8 cellular contexts compared by ENCODE assay signal in genomic region chr9:126702501-126703329, GRCh38.
DNase-seq lines count a peak whose midpoint lies in the region; ATAC-seq and TF ChIP-seq lines count a peak whose summit lies in the region.

No MANE protein-coding gene starts in this region.

- no peak overlapping the region for H3K23ac ChIP-seq in mesendoderm (ENCODE audit: low read length)

- no peak overlapping the region for H3K9ac ChIP-seq in mesendoderm (ENCODE audit: low read length)

- H3K36me3 ChIP-seq in body of pancreas (replicated peaks in 1 of 2; ENCODE audit: insufficient read depth in 1 of 2, low read depth in 2 of 2) (no peaks in the 10 kb centered on the region), mesendoderm (ENCODE audit: control insufficient read depth, insufficient read depth, low read length) (no peaks in the 10 kb centered on the region)

- H3K56ac ChIP-seq in mesendoderm (ENCODE audit: low read length): no peak overlapping the region

- no peak overlapping the region for H2BK5ac ChIP-seq in mesendoderm (ENCODE audit: low read length)

- no peak overlapping the region for H2BK15ac ChIP-seq in mesendoderm (replicated peaks; ENCODE audit: low read depth)

- H4K5ac ChIP-seq in mesendoderm (ENCODE audit: low read length): no peak overlapping the region

- intact Hi-C loops in body of pancreas (cut with DNase I): loop anchor here (5.0 kb wide), 1 partner anchor 80 kb away; no protein-coding TSS in a partner anchor

- H3K4me2 ChIP-seq in mesendoderm (ENCODE audit: low read length): no peak overlapping the region

- DNase-seq in ELF-1 (ENCODE audit: low read depth, low spot score) (peak; percentile 87), NCI-H748 treated with DMSO at 0.1 percent for 48 hours (lab: John Stamatoyannopoulos, UW) (peak; percentile 3), body of pancreas (peak in 1 of 4 donors; percentile 13), mesendoderm (peak; percentile 34), NCI-H446 treated with DMSO at 0.1 percent for 48 hours (lab: John Stamatoyannopoulos, UW) (no peak)

- H3K18ac ChIP-seq in mesendoderm (ENCODE audit: low read length): no peak overlapping the region

- no peaks in the 10 kb centered on the region for H3K79me1 ChIP-seq in mesendoderm (ENCODE audit: low read length)

- ATAC-seq in body of pancreas (no peak), HG03378 (IDR thresholded peaks at IDR 0.05; ENCODE audit: unreplicated experiment) (no peak), HG02642 (IDR thresholded peaks at IDR 0.05; ENCODE audit: poor library complexity, unreplicated experiment) (no peak), GM21390 (IDR thresholded peaks at IDR 0.05; ENCODE audit: unreplicated experiment) (no peak)

- TF ChIP-seq POLR2A in body of pancreas (IDR thresholded peaks at IDR 0.05): no peak

- H3K4me3 ChIP-seq in body of pancreas: no peak overlapping the region
- no peak overlapping the region for H3K4me3 ChIP-seq in mesendoderm (ENCODE audit: low read length)

- H3K4ac ChIP-seq in mesendoderm (ENCODE audit: low read depth, low read length): no peak overlapping the region

- no peak overlapping the region for H2BK120ac ChIP-seq in mesendoderm (ENCODE audit: low read depth, low read length)

- 3 to 23% methylated on average over 12 to 22 of the region's 22 CpGs for WGBS in body of pancreas, 2 donors
- WGBS in mesendoderm (ENCODE audit: extremely low coverage, insufficient coverage, low lambda C conversion rate): no CpG with 5 or more reads among the region's 22 CpGs

- H4K8ac ChIP-seq in mesendoderm (ENCODE audit: low read depth, low read length): no peak overlapping the region

- H3K9me3 ChIP-seq in body of pancreas: no peaks in the 10 kb centered on the region

- H3K27ac ChIP-seq in body of pancreas (no peak overlapping the region), mesendoderm (ENCODE audit: low read depth, low read length) (no peak overlapping the region)

- peak in 6 of 7 experiments; percentile 13 to 45 (median 30) for TF ChIP-seq CTCF in body of pancreas (IDR thresholded peaks at IDR 0.05)

- H2AK5ac ChIP-seq in mesendoderm (ENCODE audit: low read length): no peak overlapping the region

- H3K27me3 ChIP-seq in body of pancreas: peaks cover 0 to 32% of the 10 kb centered on the region in 2 donors
- H3K27me3 ChIP-seq in mesendoderm (ENCODE audit: insufficient read depth, low read length, poor library complexity): no peaks in the 10 kb centered on the region

- H3K79me2 ChIP-seq in mesendoderm (ENCODE audit: control insufficient read depth, insufficient read depth, low read length): no peaks in the 10 kb centered on the region

- peaks cover 8% of the 10 kb centered on the region for H3K4me1 ChIP-seq in body of pancreas
- H3K4me1 ChIP-seq in mesendoderm (ENCODE audit: control insufficient read depth, low read depth, low read length): no peaks in the 10 kb centered on the region
